In the genomic region with DNA sequence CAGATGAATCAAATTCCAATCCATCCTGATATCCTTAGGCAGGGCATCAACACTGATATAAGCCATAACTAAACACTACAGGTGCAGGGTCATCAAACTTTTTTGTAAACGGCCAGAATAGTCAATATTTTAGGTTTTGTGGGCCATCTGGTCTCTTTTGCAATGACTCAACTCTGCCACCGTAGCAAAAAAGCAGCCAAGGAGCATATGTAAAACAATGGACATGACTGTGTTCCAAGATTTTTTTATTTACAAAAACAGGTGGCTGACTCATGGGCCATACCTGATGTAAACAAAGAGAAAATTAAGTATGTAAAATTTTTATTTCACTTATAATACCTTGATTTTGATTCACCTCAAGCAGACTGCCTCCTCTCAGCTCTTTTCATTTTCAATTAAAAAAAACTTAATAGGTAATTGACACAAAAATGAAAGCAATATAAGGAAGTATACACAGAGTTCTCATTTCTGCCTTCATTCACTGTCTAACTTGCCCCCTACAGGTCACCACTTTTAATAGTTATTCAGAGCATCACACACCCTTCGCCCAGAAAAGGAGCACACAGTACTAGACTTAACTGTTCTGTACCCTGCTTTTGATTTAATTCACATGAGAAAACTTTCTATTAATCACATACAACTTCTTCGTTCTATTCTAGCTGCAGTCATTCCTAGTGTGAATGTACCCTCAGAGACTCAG, we compare ENCODE assay signal across 10 cellular contexts. TPM values are rescaled to one million over a fixed set of nuclear protein-coding genes. Genes with fewer than 3 reads are reported as not detected.
DNase-seq lines count a peak whose midpoint lies in the region; ATAC-seq and TF ChIP-seq lines count a peak whose summit lies in the region.
"Had no signal": no experiment of that assay in that cellular context is flagged by ENCODE, and none has a peak within 500 bp of the region (broad histone marks: within the 10 kb centered on the region; RNA-seq: fewer than 3 reads in every experiment).

No MANE protein-coding gene starts in this region.

- H3K4me3 ChIP-seq in BE2C (ENCODE audit: low read depth, low read length): no peak overlapping the region
- H3K4me3 ChIP-seq in OCI-LY1 (ENCODE audit: low read depth, low read length, poor library complexity, severe bottlenecking): no peak overlapping the region
- H3K4me3 ChIP-seq in right atrium auricular region: no peak overlapping the region

- no peak overlapping the region for H3K4me2 ChIP-seq in OCI-LY1 (ENCODE audit: low read length)

- H3K9me3 ChIP-seq in BE2C (no peaks in the 10 kb centered on the region), OCI-LY1 (ENCODE audit: low read length) (no peaks in the 10 kb centered on the region), right atrium auricular region (no peaks in the 10 kb centered on the region)

- H2AFZ ChIP-seq in OCI-LY1 (ENCODE audit: low read length): no peak overlapping the region

- H3F3A ChIP-seq in OCI-LY1 (ENCODE audit: insufficient read depth, low read length): no peaks in the 10 kb centered on the region

- TF ChIP-seq CTCF in BE2C (IDR thresholded peaks at IDR 0.05; ENCODE audit: low read depth, low read length): peak; percentile 7; the same call in 1 of the 2 replicates
- peak; percentile 22; the same call in 1 of the 2 replicates for TF ChIP-seq CTCF in OCI-LY1 (IDR thresholded peaks at IDR 0.05; ENCODE audit: low read length)
- TF ChIP-seq CTCF in right atrium auricular region (IDR thresholded peaks at IDR 0.05): no peak

- H3K9ac ChIP-seq in OCI-LY1 (ENCODE audit: low read length): no peak overlapping the region

- no peaks in the 10 kb centered on the region for H3K36me3 ChIP-seq in BE2C
- H3K36me3 ChIP-seq in OCI-LY1 (ENCODE audit: insufficient read depth, low read length): no peaks in the 10 kb centered on the region
- H3K36me3 ChIP-seq in right atrium auricular region: no peaks in the 10 kb centered on the region

- H3K27ac ChIP-seq in OCI-LY1 (ENCODE audit: low read depth, low read length, poor library complexity, severe bottlenecking) (no peak overlapping the region), right atrium auricular region (no peak overlapping the region)

- H3K9me2 ChIP-seq in OCI-LY1 (ENCODE audit: low read depth, low read length): no peaks in the 10 kb centered on the region

- no peaks in the 10 kb centered on the region for H4K20me1 ChIP-seq in OCI-LY1 (ENCODE audit: insufficient read depth, low read length)

- H3K27me3 ChIP-seq in BE2C (no peaks in the 10 kb centered on the region), OCI-LY1 (ENCODE audit: insufficient read depth, low read length) (no peaks in the 10 kb centered on the region), right atrium auricular region (no peaks in the 10 kb centered on the region)

- H3K79me2 ChIP-seq in OCI-LY1 (ENCODE audit: insufficient read depth, low read length): no peaks in the 10 kb centered on the region

- DNase-seq in BE2C: no peak
- no peak for DNase-seq in NCI-H1092 (lab: John Stamatoyannopoulos, UW)
- DNase-seq in right atrium auricular region (ENCODE audit: low spot score): no peak
- no peak for DNase-seq in Ammon's horn (ENCODE audit: low spot score)
- DNase-seq in activated CD8-positive, alpha-beta memory T cell treated with anti-CD3 and anti-CD28 coated beads, Interleukin-2, amount 50 U/mL, for 4 hours: no peak
- DNase-seq: stimulated activated naive CD8-positive, alpha-beta T cell treated with anti-CD3 and anti-CD28 coated beads, Interleukin-15, amount 100 ng/mL, for 72 hours had no signal

- ATAC-seq in GM19035 (IDR thresholded peaks at IDR 0.05; ENCODE audit: unreplicated experiment) (peak; percentile 64), HG02884 (IDR thresholded peaks at IDR 0.05; ENCODE audit: unreplicated experiment) (peak; percentile 52)
- ATAC-seq: HepG2; stimulated activated naive CD8-positive, alpha-beta T cell treated with anti-CD3 and anti-CD28 coated beads, Interleukin-15, amount 100 ng/mL, for 72 hours had no signal

- H3K4me1 ChIP-seq in BE2C: no peaks in the 10 kb centered on the region
- no peaks in the 10 kb centered on the region for H3K4me1 ChIP-seq in OCI-LY1 (ENCODE audit: insufficient read depth, low read length, severe bottlenecking)
- no peaks in the 10 kb centered on the region for H3K4me1 ChIP-seq in right atrium auricular region

RNA-seq across cellular contexts. Expression of a gene that starts 35.3 kb away (rescaled TPM):
- 35.0 TPM for polyA plus RNA-seq in BE2C (2012; ENCODE audit: insufficient read depth, insufficient read length, low read depth)
- total RNA-seq in right atrium auricular region: 10 to 100 TPM in 1 of 2 donors, 1 to 10 TPM in 1; 9.0 to 14.2 TPM
- total RNA-seq: HepG2 had no signal
- polyA plus RNA-seq: HepG2 had no signal

Comparison
In these comparisons a context has a peak if more than half of its experiments do, and no peak if none do; other contexts are left out.
1. CTCF ChIP-seq: peak in BE2C (single experiment) and OCI-LY1 (single experiment); none in right atrium auricular region (0 of 2).